ENCODE assay signal across 23 cellular contexts in genomic region chr4:41719417-41719816, GRCh38. TPM values are rescaled to one million over a fixed set of nuclear protein-coding genes. Genes with fewer than 3 reads are reported as not detected.
DNase-seq lines count a peak whose midpoint lies in the region; ATAC-seq and TF ChIP-seq lines count a peak whose summit lies in the region.
"Had no signal": no experiment of that assay in that cellular context is flagged by ENCODE, and none has a peak within 500 bp of the region (broad histone marks: within the 10 kb centered on the region; RNA-seq: fewer than 3 reads in every experiment).

No MANE protein-coding gene starts in this region.

- no peaks in the 10 kb centered on the region for H3K9me2 ChIP-seq in PC-3 (replicated peaks; ENCODE audit: low read length)

- BruUV-seq in MCF 10A (replicated peaks; lab: Mats Ljungman, UMichigan) (no TSS peak), PC-3 (replicated peaks; lab: Mats Ljungman, UMichigan) (no TSS peak)

- no peaks in the 10 kb centered on the region for H3K27me3 Mint-ChIP-seq in MCF 10A (ENCODE audit: insufficient read depth, unreplicated experiment)

- no peaks in the 10 kb centered on the region for H3K79me2 ChIP-seq in PC-3 (ENCODE audit: low read length)

- H3K9ac ChIP-seq in PC-3 (ENCODE audit: low read length) = no peak overlapping the region

- H3K27me3 ChIP-seq in breast epithelium (no peaks in the 10 kb centered on the region), PC-3 (ENCODE audit: low read length) (no peaks in the 10 kb centered on the region), right lobe of liver (no peaks in the 10 kb centered on the region)
- H3K27me3 ChIP-seq: SJSA1 had no signal

- POLR2A ChIA-PET in MCF 10A (lab: Yijun Ruan, JAX) = interaction anchor here (1.0 to 2.7 kb wide), 5 partner anchors 9 to 22 kb away, joined by 3 to 12 read pairs (median 5); no protein-coding TSS in a partner anchor
- POLR2A ChIA-PET in PC-3 (lab: Charles Lee; ENCODE audit: unreplicated experiment) = no interaction called here

- no peaks in the 10 kb centered on the region for H3K9me3 Mint-ChIP-seq in MCF 10A (ENCODE audit: unreplicated experiment)
- H3K9me3 Mint-ChIP-seq: GM23338 had no signal

- DNase-seq in MCF 10A (ENCODE audit: unreplicated experiment) = peak; percentile 36
- DNase-seq in breast epithelium (ENCODE audit: low spot score in 2 of 2) = no peak
- DNase-seq in PC-3 = peak; percentile 36
- DNase-seq in fibroblast of mammary gland (ENCODE audit: low read depth) = peak; percentile 33
- DNase-seq in NCI-H187 treated with DMSO at 0.1 percent for 48 hours (lab: John Stamatoyannopoulos, UW) = no peak
- no peak for DNase-seq in right lobe of liver
- DNase-seq: DMS153; Kasumi-1; MV-4-11; NCI-H1417 treated with DMSO at 0.1 percent for 48 hours; NCI-H2081; NCI-H69; NK-92 treated with Interleukin-12 subunit alpha and Interleukin-12 subunit beta, amount 100 ng/mL, for 24 hours; OCI-M1 had no signal

- H3F3A ChIP-seq in PC-3 (ENCODE audit: low read length, unreplicated experiment) = no peaks in the 10 kb centered on the region

- intact Hi-C loops in MCF 10A (cut with micrococcal nuclease) (no loop called here), breast epithelium (cut with DNase I; ENCODE audit: low total_unique reads) (no loop called here), PC-3 (cut with micrococcal nuclease) (no loop called here), right lobe of liver (cut with DNase I) (no loop called here)

- no peak overlapping the region for H3K27ac Mint-ChIP-seq in MCF 10A (ENCODE audit: low read depth, unreplicated experiment)
- H3K27ac Mint-ChIP-seq: GM23338 had no signal

- H3K27ac ChIP-seq in breast epithelium = no peak overlapping the region
- H3K27ac ChIP-seq in PC-3 (ENCODE audit: low read length) = peak overlapping the region; percentile 31; the same call in 1 of the 2 replicates
- H3K27ac ChIP-seq in right lobe of liver = no peak overlapping the region
- H3K27ac ChIP-seq: 22Rv1, C4-2B, HL-60, RWPE1, SJSA1 had no signal

- H3K36me3 Mint-ChIP-seq in MCF 10A (ENCODE audit: insufficient read depth, unreplicated experiment) = no peaks in the 10 kb centered on the region

- TF ChIP-seq CTCF in MCF 10A (IDR thresholded peaks at IDR 0.05; ENCODE audit: unreplicated experiment) = no peak
- no peak for TF ChIP-seq CTCF in breast epithelium (IDR thresholded peaks at IDR 0.05)
- TF ChIP-seq CTCF in PC-3 (conservative IDR thresholded peaks at IDR 0.05; ENCODE audit: low read depth, low read length) = no peak
- no peak for TF ChIP-seq CTCF in fibroblast of mammary gland (conservative IDR thresholded peaks at IDR 0.05; ENCODE audit: control insufficient read depth, insufficient read depth, low read depth, low read length)
- no peak for TF ChIP-seq CTCF in right lobe of liver (IDR thresholded peaks at IDR 0.05)

- H2AFZ ChIP-seq in PC-3 (ENCODE audit: low read length) = no peak overlapping the region
- H2AFZ ChIP-seq: GM23338 had no signal

- H4K20me1 ChIP-seq in PC-3 (ENCODE audit: low read length) = no peaks in the 10 kb centered on the region

- no peak overlapping the region for H3K4me3 Mint-ChIP-seq in MCF 10A (ENCODE audit: unreplicated experiment)
- H3K4me3 Mint-ChIP-seq: GM23338 had no signal

- WGBS in right lobe of liver (ENCODE audit: insufficient coverage, low coverage, low lambda C conversion rate, missing lambda C conversion rate) = 51% methylated on average over 2 of the region's 2 CpGs

- ATAC-seq in PC-3 (no peak), GM19397 (IDR thresholded peaks at IDR 0.05; ENCODE audit: unreplicated experiment) (no peak), HG02610 (IDR thresholded peaks at IDR 0.05; ENCODE audit: unreplicated experiment) (no peak), right lobe of liver (no peak)
- ATAC-seq: GM23338, HepG2 had no signal

- H3K9me3 ChIP-seq in breast epithelium = no peaks in the 10 kb centered on the region
- no peaks in the 10 kb centered on the region for H3K9me3 ChIP-seq in PC-3 (ENCODE audit: low read length)
- H3K9me3 ChIP-seq in right lobe of liver = no peaks in the 10 kb centered on the region
- H3K9me3 ChIP-seq: SJSA1 had no signal

- no peaks in the 10 kb centered on the region for H3K36me3 ChIP-seq in breast epithelium
- no peaks in the 10 kb centered on the region for H3K36me3 ChIP-seq in PC-3 (ENCODE audit: low read depth, low read length)
- H3K36me3 ChIP-seq in right lobe of liver = no peaks in the 10 kb centered on the region
- H3K36me3 ChIP-seq: SJSA1 had no signal

- H3K4me2 ChIP-seq in PC-3 (ENCODE audit: low read length) = peak overlapping the region; percentile 49; the same call in 1 of the 2 replicates
- H3K4me2 ChIP-seq: GM23338 had no signal

- H3K4me3 ChIP-seq in breast epithelium (no peak overlapping the region), PC-3 (ENCODE audit: low read length) (no peak overlapping the region), fibroblast of mammary gland (ENCODE audit: control insufficient read depth, low read depth, low read length) (no peak overlapping the region), right lobe of liver (no peak overlapping the region)
- H3K4me3 ChIP-seq: GM23338, SJSA1 had no signal

- CTCF ChIA-PET in MCF 10A (lab: Yijun Ruan, JAX) (no interaction called here), PC-3 (lab: Charles Lee) (no interaction called here)

- peaks cover 21% of the 10 kb centered on the region for H3K4me1 Mint-ChIP-seq in MCF 10A (ENCODE audit: insufficient read depth, unreplicated experiment)
- H3K4me1 Mint-ChIP-seq: GM23338 had no signal

- no peaks in the 10 kb centered on the region for H3K4me1 ChIP-seq in breast epithelium
- peaks cover 25% of the 10 kb centered on the region for H3K4me1 ChIP-seq in PC-3 (ENCODE audit: insufficient read depth, low read length)
- no peaks in the 10 kb centered on the region for H3K4me1 ChIP-seq in right lobe of liver

- no peak for TF ChIP-seq POLR2A in breast epithelium (IDR thresholded peaks at IDR 0.05)
- TF ChIP-seq POLR2A in right lobe of liver (IDR thresholded peaks at IDR 0.05) = no peak

RNA-seq across cellular contexts. Expression of gene PHOX2B, which starts 29.1 kb away (rescaled TPM):
- not detected in 2 replicates for total RNA-seq in MCF 10A (2022)
- not detected for total RNA-seq in breast epithelium
- total RNA-seq in PC-3 (2014; rRNA removed) = not detected in 2 replicates
- total RNA-seq in right lobe of liver = not detected
- total RNA-seq: GM23338, HepG2, SJSA1 had no signal

Comparison
In these comparisons a context has a peak if more than half of its experiments do, and no peak if none do; other contexts are left out.
1. DNase-seq: peak in MCF 10A (single experiment), PC-3 (single experiment) and fibroblast of mammary gland (single experiment); none in breast epithelium (0 of 2), NCI-H187 treated with DMSO at 0.1 percent for 48 hours (single experiment) and right lobe of liver (0 of 3).